28 cellular contexts compared by ENCODE assay signal in the genomic region with DNA sequence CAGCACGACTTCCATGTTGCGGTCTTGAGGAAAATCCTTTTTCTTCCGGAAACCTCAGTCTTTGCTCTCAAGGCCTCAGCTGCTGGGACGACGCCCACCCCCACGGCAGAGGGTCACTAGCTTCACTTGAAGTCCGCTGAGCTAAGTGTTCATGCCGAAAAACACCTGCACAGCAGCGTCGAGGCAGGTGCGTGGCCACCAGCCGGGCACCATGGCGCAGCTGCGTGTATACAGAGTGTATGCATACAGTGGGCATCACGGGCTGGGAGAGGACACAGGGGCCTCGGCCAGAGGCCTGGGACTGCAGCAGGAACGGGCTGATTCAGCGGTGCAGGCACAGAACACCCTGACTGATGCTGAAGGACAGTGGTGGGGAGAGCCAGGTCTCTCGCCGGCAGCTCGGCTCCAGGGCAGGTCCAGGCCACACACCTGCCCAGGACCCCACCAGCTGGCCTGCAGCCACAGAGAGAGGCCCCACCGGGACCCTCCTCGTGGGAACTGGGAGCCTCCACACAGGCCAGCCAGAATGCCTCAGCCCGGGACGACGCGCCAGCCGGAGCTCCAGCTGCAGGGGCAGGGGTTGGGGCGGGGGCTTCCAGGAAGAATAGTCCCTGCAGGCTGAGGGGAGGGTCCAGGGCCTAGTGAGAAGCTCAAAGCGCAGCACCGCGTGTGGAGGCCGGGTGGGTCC. TPM values are rescaled to one million over a fixed set of nuclear protein-coding genes. Genes with fewer than 3 reads are reported as not detected.
"Had no signal": no experiment of that assay in that cellular context is flagged by ENCODE, and none has a peak within 500 bp of the region (broad histone marks: within the 10 kb centered on the region; RNA-seq: fewer than 3 reads in every experiment).

No MANE protein-coding gene starts in this region.

- DNase-seq: activated CD4-positive, alpha-beta T cell treated with anti-CD3 and anti-CD28 coated beads, Interleukin-2, amount 10 ng/mL, durations not matched to agents 24 days and 14 days; activated CD4-positive, CD25-positive, alpha-beta regulatory T cell treated with anti-CD3 and anti-CD28 coated beads, Interleukin-2, amount 50 U/mL, for 72 hours; activated CD8-positive, alpha-beta memory T cell treated with anti-CD3 and anti-CD28 coated beads, Interleukin-2, amount 50 U/mL, for 48 hours; activated gamma-delta T cell; amniotic stem cell; colonic mucosa; effector memory CD4-positive, alpha-beta T cell; erythroblast; naive B cell; nephron progenitor cell; occipital lobe; right cardiac atrium; stimulated activated CD4-positive, alpha-beta T cell treated with anti-CD3 and anti-CD28 coated beads, Interleukin-2, amount 100 ng/mL, for 48 hours; T-helper 9 cell; trophoblast cell; WERI-Rb-1 had no signal

- H3K4me3 ChIP-seq: colonic mucosa, gastroesophageal sphincter, thoracic aorta had no signal

- H3K9ac ChIP-seq: parathyroid adenoma had no signal

- H3K4me1 ChIP-seq: colonic mucosa had no signal

- ATAC-seq: gastroesophageal sphincter had no signal

- FAIRE-seq: bronchial epithelial cell, TTC549, urothelium cell line had no signal

- H3K27ac ChIP-seq: colonic mucosa, gastroesophageal sphincter, parathyroid adenoma, thoracic aorta had no signal

- H3K36me3 ChIP-seq: colonic mucosa, gastroesophageal sphincter, thoracic aorta had no signal

- H2AFZ ChIP-seq: parathyroid adenoma had no signal

- H3K27me3 ChIP-seq: colonic mucosa had no signal

- H3K9me3 ChIP-seq: colonic mucosa, gastroesophageal sphincter, thoracic aorta had no signal

RNA-seq across cellular contexts. Expression of a gene that starts 20.0 kb away (rescaled TPM):
- total RNA-seq: activated CD4-positive, alpha-beta memory T cell treated with anti-CD3 and anti-CD28 coated beads for 36 hours; activated CD4-positive, alpha-beta T cell treated with anti-CD3 and anti-CD28 coated beads, Interleukin-2, amount 10 ng/mL, durations not matched to agents 24 days and 14 days; bronchial epithelial cell; dermis microvascular lymphatic vessel endothelial cell; fibroblast of lung; fibroblast of villous mesenchyme; lower leg skin; T-helper 1 cell treated with Interleukin-12 subunit alpha and Interleukin-12 subunit beta and Interleukin-4 antibody, amounts not matched to agents 30 ng/mL and 1 ng/mL, for 36 hours; thoracic aorta had no signal
- polyA plus RNA-seq: fibroblast of lung had no signal
